9 cellular contexts compared by ENCODE assay signal in the genomic region with DNA sequence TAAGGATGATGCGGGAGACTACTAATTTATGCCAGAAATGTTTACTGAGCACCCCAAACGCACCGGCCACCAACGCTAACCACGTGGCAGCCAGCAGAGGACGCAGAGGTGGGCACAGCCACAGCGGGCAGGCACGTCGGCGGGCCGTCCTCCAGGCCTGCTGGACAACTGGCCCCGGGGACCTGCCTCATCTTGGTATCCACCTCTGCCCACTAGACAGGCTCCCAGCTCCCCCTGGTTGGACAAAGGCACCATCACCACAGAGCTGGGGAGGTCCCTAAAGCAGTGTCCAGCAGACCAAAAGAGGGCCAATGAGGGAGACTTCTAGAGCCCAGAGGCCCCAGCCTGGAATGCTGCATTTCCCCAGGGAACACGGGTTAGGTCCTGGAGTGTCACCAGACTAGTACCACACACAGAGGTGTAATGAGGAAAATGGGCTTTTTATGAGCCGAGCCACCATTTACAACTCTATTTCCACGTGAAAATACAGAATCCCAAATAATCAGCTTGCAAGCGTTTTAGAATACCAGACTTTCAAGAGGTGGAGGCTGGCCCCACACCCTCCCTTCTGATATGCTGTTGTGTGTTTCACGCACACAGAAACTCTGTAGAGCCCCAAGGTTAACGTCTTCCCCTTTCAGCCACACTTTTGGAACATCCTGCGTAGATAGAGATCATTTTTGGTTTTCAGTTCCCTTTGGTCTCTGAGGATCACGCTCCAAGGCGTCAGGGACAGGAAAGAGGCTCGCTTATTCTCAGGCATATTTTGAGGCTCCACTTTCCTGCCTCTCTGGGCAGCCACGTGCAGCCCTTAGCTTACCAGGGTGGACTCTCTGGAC.
A peak's percentile ranks its signal among the peaks of the same experiment; 100 is the strongest.
DNase-seq lines count a peak whose midpoint lies in the region; ATAC-seq lines count a peak whose summit lies in the region.
"Had no signal": no experiment of that assay in that cellular context is flagged by ENCODE, and none has a peak within 500 bp of the region (broad histone marks: within the 10 kb centered on the region; RNA-seq: fewer than 3 reads in every experiment).

No MANE protein-coding gene starts in this region.

- DNase-seq in MV-4-11 (lab: John Stamatoyannopoulos, UW), result peak; percentile 96
- peak; percentile 81 for DNase-seq in pons (ENCODE audit: low spot score)
- no peak for DNase-seq in SW480 (ENCODE audit: low spot score)
- no peak for DNase-seq in amniotic stem cell (lab: John Stamatoyannopoulos, UW)
- DNase-seq in stimulated activated CD4-positive, alpha-beta T cell treated with anti-CD3 and anti-CD28 coated beads, Interleukin-12 subunit alpha, Interleukin-12 subunit beta, amount 100 ng/mL, for 4 hours, result no peak
- DNase-seq: mammary epithelial cell had no signal

- ATAC-seq in GM18907 (IDR thresholded peaks at IDR 0.05; ENCODE audit: unreplicated experiment) (peak; percentile 45), HG02642 (IDR thresholded peaks at IDR 0.05; ENCODE audit: poor library complexity, unreplicated experiment) (peak; percentile 44), HG03025 (IDR thresholded peaks at IDR 0.05; ENCODE audit: low FRiP score, unreplicated experiment) (no peak)

Comparison
In these comparisons a context has a peak if more than half of its experiments do, and no peak if none do; other contexts are left out.
1. DNase-seq: peak in MV-4-11 (single experiment) and pons (single experiment); none in SW480 (single experiment), amniotic stem cell (single experiment) and stimulated activated CD4-positive, alpha-beta T cell treated with anti-CD3 and anti-CD28 coated beads, Interleukin-12 subunit alpha, Interleukin-12 subunit beta, amount 100 ng/mL, for 4 hours (single experiment).